In genomic region chr3:185199671-185200070, GRCh38 we compare ENCODE assay signal across 2 cellular contexts.
TF ChIP-seq lines count a peak whose summit lies in the region.

No MANE protein-coding gene starts in this region.

TF ChIP-seq in SK-N-SH, 30 proteins besides CTCF, POLR2A, EP300 and RAD21 (continued from another document):
- no peak for TF ChIP-seq POLR2AphosphoS5 (IDR thresholded peaks at IDR 0.05; ENCODE audit: low read depth, low read length)
- no peak for TF ChIP-seq GATA2 (CRISPR knock-in tag; IDR thresholded peaks at IDR 0.05)
- no peak for TF ChIP-seq FOXM1 (IDR thresholded peaks at IDR 0.05; ENCODE audit: low read depth)
- TF ChIP-seq YY1 (IDR thresholded peaks at IDR 0.05; ENCODE audit: low read depth), result no peak
- TF ChIP-seq RFX5 (IDR thresholded peaks at IDR 0.05; ENCODE audit: low read length), result no peak
- TF ChIP-seq ELF1 (IDR thresholded peaks at IDR 0.05), result no peak
- no peak for TF ChIP-seq JUND (IDR thresholded peaks at IDR 0.05)
- no peak for TF ChIP-seq TAF1 (IDR thresholded peaks at IDR 0.05; ENCODE audit: borderline replicate concordance, low read depth, low read length)
- no peak for TF ChIP-seq SIN3A (IDR thresholded peaks at IDR 0.05; ENCODE audit: borderline replicate concordance, low read depth, low read length)
- TF ChIP-seq FOSL2 (IDR thresholded peaks at IDR 0.05; ENCODE audit: borderline replicate concordance, low read depth), result no peak
- no peak for TF ChIP-seq USF2 (IDR thresholded peaks at IDR 0.05; ENCODE audit: borderline replicate concordance, low read depth, low read length)
- no peak for TF ChIP-seq NFIC (IDR thresholded peaks at IDR 0.05; ENCODE audit: borderline replicate concordance)

TF ChIP-seq in SK-N-SH treated with all-trans-retinoic acid at 6 μM for 48 hours, 23 proteins besides CTCF, POLR2A, EP300 and RAD21 (continued from another document):
- TF ChIP-seq TSHZ2 (CRISPR knock-in tag; IDR thresholded peaks at IDR 0.05), result no peak
TF ChIP-seq in SK-N-SH treated with all-trans-retinoic acid at 6 μM for 48 hours: peak in this region for 0.
